ENCODE assay signal across 1 cellular context in the genomic region with DNA sequence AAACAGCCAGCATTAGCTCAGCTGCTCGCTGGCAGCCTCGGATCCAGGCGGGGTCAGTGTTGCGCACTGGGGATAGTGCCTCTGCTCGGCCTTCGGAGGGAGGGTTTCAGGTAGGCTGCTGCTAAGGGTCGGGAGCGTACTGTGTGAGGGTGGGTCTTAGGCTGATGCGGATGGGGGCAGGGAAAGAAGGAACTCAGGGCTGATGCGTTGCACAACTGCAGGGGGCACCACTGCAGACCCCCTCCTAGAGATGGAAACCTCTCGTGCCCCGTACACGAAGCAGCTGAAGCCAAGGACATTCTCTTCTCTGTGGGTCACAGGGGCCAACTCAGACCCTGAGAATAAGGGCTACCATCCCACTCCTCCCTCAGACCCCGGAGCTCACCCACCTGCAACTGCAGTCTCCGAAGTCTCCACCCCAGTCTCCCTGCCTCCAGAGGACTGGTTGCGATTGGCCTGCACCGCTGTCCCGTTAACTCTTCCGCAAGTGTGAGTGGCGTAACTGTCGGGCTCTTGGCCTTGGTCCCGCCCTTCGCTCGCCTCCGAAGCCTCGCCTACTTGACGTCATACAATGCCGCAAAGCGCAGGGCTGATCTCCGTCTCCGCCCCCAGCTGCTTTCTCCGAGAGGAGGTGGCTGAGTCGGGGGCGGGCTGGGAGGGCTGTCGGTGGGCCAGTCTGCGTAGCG.
TF ChIP-seq lines count a peak whose summit lies in the region.

Gene KBTBD3, minus strand, starts transcription at position 425 of the 686 bp plus-strand sequence. CDS start 18,250 bp downstream, outside the sequence.

TF ChIP-seq in HepG2, 621 proteins besides CTCF, POLR2A, EP300 and RAD21 (continues in another document):
- TF ChIP-seq HNF1A (IDR thresholded peaks at IDR 0.05; ENCODE audit: low read depth) (no peak), HNF1A (CRISPR knock-in tag; IDR thresholded peaks at IDR 0.05; ENCODE audit: borderline replicate concordance) (no peak; the same call in 1 of the 2 replicates), SNAI1 (CRISPR knock-in tag; IDR thresholded peaks at IDR 0.05; ENCODE audit: borderline replicate concordance) (no peak), SAFB2 (CRISPR knock-in tag; IDR thresholded peaks at IDR 0.05; ENCODE audit: borderline replicate concordance, low read depth) (no peak), SOX5 (CRISPR knock-in tag; IDR thresholded peaks at IDR 0.05; ENCODE audit: borderline replicate concordance) (no peak), TAF1 (CRISPR knock-in tag; IDR thresholded peaks at IDR 0.05) (peak; percentile 53), MYC (CRISPR knock-in tag; IDR thresholded peaks at IDR 0.05; ENCODE audit: borderline replicate concordance) (peak; percentile 47; the same call in 1 of the 2 replicates), ZNF788 (CRISPR knock-in tag; IDR thresholded peaks at IDR 0.05; ENCODE audit: borderline replicate concordance) (peak; percentile 66; the same call in 1 of the 2 replicates), TBX2 (CRISPR knock-in tag; IDR thresholded peaks at IDR 0.05; ENCODE audit: borderline replicate concordance) (peak; percentile 27; the same call in 1 of the 2 replicates), ZNF18 (CRISPR knock-in tag; IDR thresholded peaks at IDR 0.05; ENCODE audit: insufficient replicate concordance) (no peak), ZNF281 (CRISPR knock-in tag; IDR thresholded peaks at IDR 0.05; ENCODE audit: borderline replicate concordance) (peak; percentile 92), NFYB (CRISPR knock-in tag; IDR thresholded peaks at IDR 0.05) (peak; percentile 88), ZNF605 (CRISPR knock-in tag; IDR thresholded peaks at IDR 0.05) (peak; percentile 92), ZNF777 (CRISPR knock-in tag; IDR thresholded peaks at IDR 0.05) (peak; percentile 50; the same call in 1 of the 2 replicates), ZNF839 (CRISPR knock-in tag; IDR thresholded peaks at IDR 0.05; ENCODE audit: borderline replicate concordance) (peak; percentile 42; the same call in 1 of the 2 replicates), ZSCAN21 (CRISPR knock-in tag; IDR thresholded peaks at IDR 0.05; ENCODE audit: borderline replicate concordance) (peak; percentile 84; the same call in 1 of the 2 replicates), SIX4 (CRISPR knock-in tag; IDR thresholded peaks at IDR 0.05) (0 out of 2 replicates have a peak, but pooled peaks have one; percentile 33), PCBP1 (IDR thresholded peaks at IDR 0.05; ENCODE audit: borderline replicate concordance, low read depth, low read length) (no peak), ZNF891 (CRISPR knock-in tag; IDR thresholded peaks at IDR 0.05) (peak; percentile 61; the same call in 1 of the 2 replicates), RFXAP (CRISPR knock-in tag; IDR thresholded peaks at IDR 0.05; ENCODE audit: borderline replicate concordance) (no peak; the same call in none of the 2 replicates), HNRNPH1 (optimal IDR thresholded peaks at IDR 0.05; ENCODE audit: low read depth, low read length) (peak; percentile 85), CBX5 (CRISPR knock-in tag; IDR thresholded peaks at IDR 0.05; ENCODE audit: borderline replicate concordance) (peak; percentile 14; the same call in 1 of the 2 replicates), SIN3A (IDR thresholded peaks at IDR 0.05; ENCODE audit: borderline replicate concordance, low read depth, low read length) (peak; percentile 49; the same call in 1 of the 2 replicates), HNRNPL (IDR thresholded peaks at IDR 0.05; ENCODE audit: low read depth, low read length) (no peak), ATF7 (IDR thresholded peaks at IDR 0.05) (peak; percentile 76), ATF7 (CRISPR knock-in tag; IDR thresholded peaks at IDR 0.05) (peak; percentile 69), ASH2L (IDR thresholded peaks at IDR 0.05; ENCODE audit: insufficient read length, low read depth, low read length) (peak; percentile 56), FOSL2 (CRISPR knock-in tag; IDR thresholded peaks at IDR 0.05) (peak; percentile 39; the same call in 1 of the 2 replicates), ZNF367 (CRISPR knock-in tag; IDR thresholded peaks at IDR 0.05; ENCODE audit: borderline replicate concordance) (0 out of 2 replicates have a peak, but pooled peaks have one; percentile 64)
- TF ChIP-seq, protein P1, sequence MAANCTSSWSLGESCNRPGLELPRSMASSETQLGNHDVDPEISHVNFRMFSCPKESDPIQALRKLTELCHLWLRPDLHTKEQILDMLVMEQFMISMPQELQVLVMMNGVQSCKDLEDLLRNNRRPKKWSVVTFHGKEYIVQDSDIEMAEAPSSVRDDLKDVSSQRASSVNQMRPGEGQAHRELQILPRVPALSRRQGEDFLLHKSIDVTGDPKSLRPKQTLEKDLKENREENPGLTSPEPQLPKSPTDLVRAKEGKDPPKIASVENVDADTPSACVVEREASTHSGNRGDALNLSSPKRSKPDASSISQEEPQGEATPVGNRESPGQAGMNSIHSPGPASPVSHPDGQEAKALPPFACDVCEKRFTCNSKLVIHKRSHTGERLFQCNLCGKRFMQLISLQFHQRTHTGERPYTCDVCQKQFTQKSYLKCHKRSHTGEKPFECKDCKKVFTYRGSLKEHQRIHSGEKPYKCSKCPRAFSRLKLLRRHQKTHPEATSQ (CRISPR knock-in tag; IDR thresholded peaks at IDR 0.05; ENCODE audit: borderline replicate concordance) = peak; percentile 86; the same call in 1 of the 2 replicates
- TF ChIP-seq, protein P2, sequence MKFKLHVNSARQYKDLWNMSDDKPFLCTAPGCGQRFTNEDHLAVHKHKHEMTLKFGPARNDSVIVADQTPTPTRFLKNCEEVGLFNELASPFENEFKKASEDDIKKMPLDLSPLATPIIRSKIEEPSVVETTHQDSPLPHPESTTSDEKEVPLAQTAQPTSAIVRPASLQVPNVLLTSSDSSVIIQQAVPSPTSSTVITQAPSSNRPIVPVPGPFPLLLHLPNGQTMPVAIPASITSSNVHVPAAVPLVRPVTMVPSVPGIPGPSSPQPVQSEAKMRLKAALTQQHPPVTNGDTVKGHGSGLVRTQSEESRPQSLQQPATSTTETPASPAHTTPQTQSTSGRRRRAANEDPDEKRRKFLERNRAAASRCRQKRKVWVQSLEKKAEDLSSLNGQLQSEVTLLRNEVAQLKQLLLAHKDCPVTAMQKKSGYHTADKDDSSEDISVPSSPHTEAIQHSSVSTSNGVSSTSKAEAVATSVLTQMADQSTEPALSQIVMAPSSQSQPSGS (CRISPR knock-in tag; IDR thresholded peaks at IDR 0.05) = peak; percentile 76; the same call in 1 of the 2 replicates
- TF ChIP-seq, protein P3, sequence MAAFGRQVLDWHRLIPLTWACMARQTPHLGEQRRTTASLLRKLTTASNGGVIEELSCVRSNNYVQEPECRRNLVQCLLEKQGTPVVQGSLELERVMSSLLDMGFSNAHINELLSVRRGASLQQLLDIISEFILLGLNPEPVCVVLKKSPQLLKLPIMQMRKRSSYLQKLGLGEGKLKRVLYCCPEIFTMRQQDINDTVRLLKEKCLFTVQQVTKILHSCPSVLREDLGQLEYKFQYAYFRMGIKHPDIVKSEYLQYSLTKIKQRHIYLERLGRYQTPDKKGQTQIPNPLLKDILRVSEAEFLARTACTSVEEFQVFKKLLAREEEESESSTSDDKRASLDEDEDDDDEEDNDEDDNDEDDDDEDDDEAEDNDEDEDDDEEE (CRISPR knock-in tag; IDR thresholded peaks at IDR 0.05) = peak; percentile 58
- TF ChIP-seq, protein P4, sequence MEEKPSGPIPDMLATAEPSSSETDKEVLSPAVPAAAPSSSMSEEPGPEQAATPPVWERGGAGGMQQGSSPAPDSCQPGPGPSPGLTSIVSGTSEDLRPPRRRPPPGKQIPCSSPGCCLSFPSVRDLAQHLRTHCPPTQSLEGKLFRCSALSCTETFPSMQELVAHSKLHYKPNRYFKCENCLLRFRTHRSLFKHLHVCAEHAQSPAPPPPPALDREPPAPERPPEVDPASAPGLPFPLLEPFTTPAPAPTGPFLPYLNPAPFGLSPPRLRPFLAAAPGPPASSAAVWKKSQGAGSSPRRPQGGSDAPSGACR (CRISPR knock-in tag; IDR thresholded peaks at IDR 0.05) = peak; percentile 70; the same call in 1 of the 2 replicates
